In genomic region chr4:119049342-119049741, GRCh38 we compare ENCODE assay signal across 25 cellular contexts.
"Had no signal": no experiment of that assay in that cellular context is flagged by ENCODE, and none has a peak within 500 bp of the region (broad histone marks: within the 10 kb centered on the region; RNA-seq: fewer than 3 reads in every experiment).

No MANE protein-coding gene starts in this region.

- FAIRE-seq: endometrium, islet of Langerhans had no signal

- H3K4me1 ChIP-seq: vagina had no signal

- ATAC-seq: effector memory CD8-positive, alpha-beta T cell; gastrocnemius medialis; left lobe of liver; psoas muscle; right cardiac atrium; stimulated activated effector memory CD8-positive, alpha-beta T cell treated with anti-CD3 and anti-CD28 coated beads, Interleukin-12 subunit alpha, Interleukin-12 subunit beta, amount 100 ng/mL, for 72 hours had no signal

- H3K27me3 ChIP-seq: gastrocnemius medialis, sigmoid colon, stomach, thyroid gland, vagina had no signal

- H3K36me3 ChIP-seq: gastrocnemius medialis, sigmoid colon, stomach, thyroid gland, vagina had no signal

- DNase-seq: cortex of kidney; effector memory CD8-positive, alpha-beta T cell; erythroblast; foreskin fibroblast; gastrocnemius medialis; head of caudate nucleus; kidney glomerular epithelial cell; naive B cell; nephron progenitor cell; nucleus accumbens; psoas muscle; right cardiac atrium; sigmoid colon; stimulated activated CD4-positive, alpha-beta T cell treated with anti-CD3 and anti-CD28 coated beads, Interleukin-2, amount 100 ng/mL, for 24 hours; stimulated activated CD4-positive, alpha-beta T cell treated with anti-CD3 and anti-CD28 coated beads, Interleukin-4, amount 100 ng/mL, for 24 hours; stimulated activated naive CD4-positive, alpha-beta T cell treated with Interleukin-2 at 50 U/mL for 16 hours; stomach; thyroid gland; trophoblast cell had no signal

- H3K9me3 ChIP-seq: gastrocnemius medialis, psoas muscle, sigmoid colon, stomach, thyroid gland, vagina had no signal

- H3K4me3 ChIP-seq: gastrocnemius medialis, lung, psoas muscle, sigmoid colon, stomach, thyroid gland, vagina had no signal

- H3K27ac ChIP-seq: psoas muscle, stomach, thyroid gland, vagina had no signal
